In genomic region chr2:67823726-67824125, GRCh38 we compare ENCODE assay signal across 19 cellular contexts.
DNase-seq lines count a peak whose midpoint lies in the region; ATAC-seq lines count a peak whose summit lies in the region.
"Had no signal": no experiment of that assay in that cellular context is flagged by ENCODE, and none has a peak within 500 bp of the region (broad histone marks: within the 10 kb centered on the region; RNA-seq: fewer than 3 reads in every experiment).

No MANE protein-coding gene starts in this region.

- peak overlapping the region in 1 of 2 experiments; percentile 19 for H2BK12ac ChIP-seq in mesenchymal stem cell (ENCODE audit: low read length in 2 of 2)

- no peaks in the 10 kb centered on the region for H3K79me1 ChIP-seq in mesenchymal stem cell (replicated peaks; ENCODE audit: low read length, poor library complexity, severe bottlenecking)

- peaks cover 36% of the 10 kb centered on the region for H3K4me1 ChIP-seq in BLaER1
- peaks cover 16% of the 10 kb centered on the region for H3K4me1 ChIP-seq in GM23248 (ENCODE audit: insufficient read depth)
- H3K4me1 ChIP-seq in Karpas-422 (ENCODE audit: low read length), result peaks cover 68% of the 10 kb centered on the region
- no peaks in the 10 kb centered on the region for H3K4me1 ChIP-seq in mesenchymal stem cell (ENCODE audit: control insufficient read depth, insufficient read depth, low read depth, low read length)
- H3K4me1 ChIP-seq: A549, Caco-2 had no signal

- H2BK120ac ChIP-seq in mesenchymal stem cell (ENCODE audit: low read depth, low read length), result no peak overlapping the region

- H4K20me1 ChIP-seq in BLaER1, result no peaks in the 10 kb centered on the region
- no peaks in the 10 kb centered on the region for H4K20me1 ChIP-seq in GM23248 (ENCODE audit: insufficient read depth)
- no peaks in the 10 kb centered on the region for H4K20me1 ChIP-seq in Karpas-422 (ENCODE audit: insufficient read depth, low read depth, low read length)

- H3K27me3 ChIP-seq in BLaER1 (no peaks in the 10 kb centered on the region), GM23248 (replicated peaks; ENCODE audit: insufficient read depth) (no peaks in the 10 kb centered on the region), Karpas-422 (ENCODE audit: low read length) (no peaks in the 10 kb centered on the region), mesenchymal stem cell (ENCODE audit: control insufficient read depth in 1 of 2, insufficient read depth in 1 of 2, low read length in 2 of 2) (no peaks in the 10 kb centered on the region)

- no peaks in the 10 kb centered on the region for H3K36me3 Mint-ChIP-seq in stimulated activated memory B cell treated with anti-CD40 and anti-IgM and Interleukin-4, amounts not matched to agents 10 μg/mL and 1 μg/mL and 100 μg/mL, for 72 hours
- H3K36me3 Mint-ChIP-seq: CD8-positive, alpha-beta T cell had no signal

- H3K4me3 Mint-ChIP-seq in stimulated activated memory B cell treated with anti-CD40 and anti-IgM and Interleukin-4, amounts not matched to agents 10 μg/mL and 1 μg/mL and 100 μg/mL, for 72 hours, result no peak overlapping the region
- H3K4me3 Mint-ChIP-seq: B cell; CD4-positive, alpha-beta T cell; CD8-positive, alpha-beta T cell had no signal

- H3K18ac ChIP-seq in mesenchymal stem cell (ENCODE audit: low read depth in 1 of 2, low read length in 2 of 2), result no peak overlapping the region

- no peak overlapping the region; the same call in 1 of the 2 replicates for H3K4me2 ChIP-seq in BLaER1
- H3K4me2 ChIP-seq in GM23248 (ENCODE audit: unreplicated experiment), result no peak overlapping the region
- peak overlapping the region; percentile 61 for H3K4me2 ChIP-seq in Karpas-422 (ENCODE audit: low read depth, low read length, poor library complexity, severe bottlenecking)
- no peak overlapping the region for H3K4me2 ChIP-seq in mesenchymal stem cell (ENCODE audit: low read length, poor library complexity, severe bottlenecking)
- H3K4me2 ChIP-seq: A549 had no signal

- no peak overlapping the region for H2BK5ac ChIP-seq in mesenchymal stem cell (ENCODE audit: low read depth, low read length, poor library complexity, severe bottlenecking)

- no peaks in the 10 kb centered on the region for H3K27me3 Mint-ChIP-seq in stimulated activated memory B cell treated with anti-CD40 and anti-IgM and Interleukin-4, amounts not matched to agents 10 μg/mL and 1 μg/mL and 100 μg/mL, for 72 hours
- H3K27me3 Mint-ChIP-seq: B cell; CD4-positive, alpha-beta T cell had no signal

- H3K9me3 ChIP-seq in BLaER1 (peaks cover 34% of the 10 kb centered on the region), GM23248 (ENCODE audit: low read depth) (no peaks in the 10 kb centered on the region), Karpas-422 (ENCODE audit: low read length) (peaks cover 9% of the 10 kb centered on the region), mesenchymal stem cell (ENCODE audit: control insufficient read depth, low read length) (peaks cover 11% of the 10 kb centered on the region)
- H3K9me3 ChIP-seq: A549, Caco-2 had no signal

- no peaks in the 10 kb centered on the region for H3K36me3 ChIP-seq in BLaER1
- no peaks in the 10 kb centered on the region for H3K36me3 ChIP-seq in GM23248 (ENCODE audit: low read depth)
- 0 out of 2 replicates have a peak, but pooled peaks cover under 1% of the 10 kb centered on the region for H3K36me3 ChIP-seq in Karpas-422 (ENCODE audit: insufficient read depth, low read length)
- no peaks in the 10 kb centered on the region for H3K36me3 ChIP-seq in mesenchymal stem cell (ENCODE audit: control insufficient read depth in 1 of 2, insufficient read depth in 2 of 2, low read depth in 1 of 2, low read length in 2 of 2)

- H4K91ac ChIP-seq in mesenchymal stem cell (ENCODE audit: low read length), result peak overlapping the region; percentile 6

- in situ Hi-C loops in GM23248 (cut with MboI), result no loop called here

- no peaks in the 10 kb centered on the region for H3K9me3 Mint-ChIP-seq in stimulated activated memory B cell treated with anti-CD40 and anti-IgM and Interleukin-4, amounts not matched to agents 10 μg/mL and 1 μg/mL and 100 μg/mL, for 72 hours
- H3K9me3 Mint-ChIP-seq: CD8-positive, alpha-beta T cell had no signal

- no peak for DNase-seq in GM23248
- no peak for DNase-seq in Karpas-422
- DNase-seq in mesenchymal stem cell, result no peak
- DNase-seq in SW 1271 (lab: John Stamatoyannopoulos, UW), result no peak
- DNase-seq in GDM1 (lab: John Stamatoyannopoulos, UW), result no peak
- no peak for DNase-seq in NK-92 treated with Interleukin-12 subunit alpha and Interleukin-12 subunit beta, amount 100 ng/mL, for 24 hours (lab: John Stamatoyannopoulos, UW)
- DNase-seq: AML-193; Caco-2; Calu3; CD4-positive, alpha-beta T cell; CD8-positive, alpha-beta T cell; DMS79 treated with DMSO at 0.1 percent for 48 hours had no signal

- H3K9me2 ChIP-seq in GM23248 (ENCODE audit: insufficient read depth) (no peaks in the 10 kb centered on the region; the same call in 1 of the 2 replicates), Karpas-422 (replicated peaks; ENCODE audit: insufficient read depth, low read length) (no peaks in the 10 kb centered on the region)

- WGBS in GM23248 (ENCODE audit: low coverage in 1 of 2, low lambda C conversion rate in 2 of 2, missing lambda C conversion rate in 2 of 2), 2 experiments, result 92 to 97% methylated on average over 8 of the region's 8 CpGs
- WGBS in mesenchymal stem cell, result 98% methylated on average over 8 of the region's 8 CpGs

- no peak overlapping the region for H2BK15ac ChIP-seq in mesenchymal stem cell (ENCODE audit: low read depth, poor library complexity, severe bottlenecking)

- H3K14ac ChIP-seq in mesenchymal stem cell (ENCODE audit: low read length in 2 of 2), result no peak overlapping the region

- H4K8ac ChIP-seq in mesenchymal stem cell (ENCODE audit: low read length), result no peak overlapping the region

- H3K27ac ChIP-seq in BLaER1 (peak overlapping the region; percentile 35; the same call in 1 of the 2 replicates), GM23248 (no peak overlapping the region), Karpas-422 (ENCODE audit: low read length) (peak overlapping the region; percentile 97), mesenchymal stem cell (ENCODE audit: low read length, poor library complexity, severe bottlenecking) (no peak overlapping the region)
- H3K27ac ChIP-seq: 22Rv1, A549, C4-2B had no signal

- no peak overlapping the region for H2AK5ac ChIP-seq in mesenchymal stem cell (ENCODE audit: low read length, severe bottlenecking)

- H2AFZ ChIP-seq in GM23248, result 0 out of 2 replicates have a peak overlapping the region, but pooled peaks have one; percentile 11
- H2AFZ ChIP-seq in Karpas-422 (ENCODE audit: low read length), result 0 out of 2 replicates have a peak overlapping the region, but pooled peaks have one; percentile 1
- no peak overlapping the region for H2AFZ ChIP-seq in mesenchymal stem cell (ENCODE audit: low read depth, low read length)

- peaks cover 21% of the 10 kb centered on the region for H3K4me1 Mint-ChIP-seq in stimulated activated memory B cell treated with anti-CD40 and anti-IgM and Interleukin-4, amounts not matched to agents 10 μg/mL and 1 μg/mL and 100 μg/mL, for 72 hours

- H3K23ac ChIP-seq in mesenchymal stem cell (ENCODE audit: low read length in 2 of 2), result no peak overlapping the region

- H3K4me3 ChIP-seq in BLaER1 (no peak overlapping the region), GM23248 (no peak overlapping the region), Karpas-422 (ENCODE audit: low read length) (no peak overlapping the region), mesenchymal stem cell (ENCODE audit: insufficient read depth in 1 of 2, low read depth in 1 of 2, low read length in 2 of 2) (no peak overlapping the region)
- H3K4me3 ChIP-seq: A549, GM12878 had no signal

- no peak overlapping the region for H3K4ac ChIP-seq in mesenchymal stem cell (ENCODE audit: low read depth in 1 of 2, low read length in 2 of 2)

- H3K79me2 ChIP-seq in GM23248 (ENCODE audit: insufficient read depth), result no peaks in the 10 kb centered on the region
- no peaks in the 10 kb centered on the region for H3K79me2 ChIP-seq in Karpas-422 (ENCODE audit: low read length)

- H3K27ac Mint-ChIP-seq in stimulated activated memory B cell treated with anti-CD40 and anti-IgM and Interleukin-4, amounts not matched to agents 10 μg/mL and 1 μg/mL and 100 μg/mL, for 72 hours, result no peak overlapping the region
- H3K27ac Mint-ChIP-seq: B cell; CD4-positive, alpha-beta T cell; CD8-positive, alpha-beta T cell had no signal

- H3K9ac ChIP-seq in BLaER1 (no peak overlapping the region), GM23248 (no peak overlapping the region), Karpas-422 (ENCODE audit: low read length) (peak overlapping the region; percentile 59), mesenchymal stem cell (ENCODE audit: low read length) (no peak overlapping the region)

- H3F3A ChIP-seq in GM23248 (ENCODE audit: insufficient read depth), result peaks cover 13% of the 10 kb centered on the region

- ATAC-seq in stimulated activated memory B cell treated with anti-CD40 and anti-IgM and Interleukin-4, amounts not matched to agents 10 μg/mL and 1 μg/mL and 100 μg/mL, for 72 hours, result no peak
- ATAC-seq: A549; CD8-positive, alpha-beta T cell; GM12878 had no signal

Comparison
In these comparisons a context has a peak if more than half of its experiments do, and no peak if none do; other contexts are left out.
1. H3K27ac ChIP-seq: peak in BLaER1 (single experiment) and Karpas-422 (single experiment); none in GM23248 (single experiment) and mesenchymal stem cell (single experiment).